Comparison of ENCODE assay signal across 12 cellular contexts in the genomic region with DNA sequence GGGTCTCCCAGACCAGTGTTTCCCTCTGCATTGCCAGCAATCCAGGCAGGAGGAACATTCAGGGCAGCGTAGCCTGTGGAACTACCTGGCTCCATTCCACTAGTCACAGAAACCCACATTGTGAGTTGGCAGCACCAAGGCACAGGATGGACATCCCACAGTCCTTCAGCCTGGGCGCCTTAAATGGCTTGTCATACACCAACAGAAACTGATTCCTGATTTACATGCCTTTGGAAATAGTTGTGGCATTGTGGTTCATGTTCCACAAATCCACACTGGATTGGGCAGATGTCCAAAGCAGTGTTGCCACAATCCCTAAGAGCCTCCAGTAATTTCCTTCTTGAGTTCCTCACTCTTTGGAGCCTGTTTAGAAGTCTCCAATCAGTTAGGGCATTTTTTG.
A peak's percentile ranks its signal among the peaks of the same experiment; 100 is the strongest.
DNase-seq lines count a peak whose midpoint lies in the region; ATAC-seq and TF ChIP-seq lines count a peak whose summit lies in the region.
"Had no signal": no experiment of that assay in that cellular context is flagged by ENCODE, and none has a peak within 500 bp of the region (broad histone marks: within the 10 kb centered on the region; RNA-seq: fewer than 3 reads in every experiment).

No MANE protein-coding gene starts in this region.

- no peaks in the 10 kb centered on the region for H3K27me3 ChIP-seq in spleen (replicated peaks in 1 of 7)
- H3K27me3 ChIP-seq: uterus had no signal

- WGBS in spleen, 5 donors, result 83 to 96% (median 86%) methylated on average over 2 of the region's 2 CpGs

- ATAC-seq in HG03108 (IDR thresholded peaks at IDR 0.05; ENCODE audit: unreplicated experiment) (no peak), GM19395 (IDR thresholded peaks at IDR 0.05; ENCODE audit: unreplicated experiment) (no peak), HG03135 (IDR thresholded peaks at IDR 0.05; ENCODE audit: unreplicated experiment) (no peak)

- no peak for TF ChIP-seq CTCF in spleen (IDR thresholded peaks at IDR 0.05 in 8 of 11, conservative IDR thresholded peaks at IDR 0.05 in 3 of 11)

- intact Hi-C loops in spleen (cut with DNase I; ENCODE audit: low total_unique reads), result no loop called here

- H3K9me3 ChIP-seq in spleen, result no peaks in the 10 kb centered on the region
- H3K9me3 ChIP-seq: uterus had no signal

- peak overlapping the region in 1 of 8 donors; percentile 63 for H3K27ac ChIP-seq in spleen
- H3K27ac ChIP-seq: uterus had no signal

- DNase-seq in AG20443 (ENCODE audit: low spot score) (peak; percentile 69), M059J (ENCODE audit: low read depth) (peak; percentile 99), dedifferentiated amniotic fluid mesenchymal stem cell (ENCODE audit: extremely low spot score) (peak; percentile 77), myocyte (ENCODE audit: low read depth) (peak; percentile 99), spleen (no peak)
- DNase-seq: activated naive CD8-positive, alpha-beta T cell treated with anti-CD3 and anti-CD28 coated beads, Interleukin-2, amount 10 ng/mL, durations not matched to agents 7 days and 5 days; NCI-H2081; stimulated activated CD4-positive, alpha-beta T cell treated with anti-CD3 and anti-CD28 coated beads, Interleukin-12 subunit alpha, Interleukin-12 subunit beta, amount 100 ng/mL, for 4 hours; uterus had no signal

- H3K4me3 ChIP-seq in spleen, result no peak overlapping the region
- H3K4me3 ChIP-seq: uterus had no signal

- H3K36me3 ChIP-seq in spleen, result no peaks in the 10 kb centered on the region
- H3K36me3 ChIP-seq: uterus had no signal

- peaks cover 0 to 25% (median 8%) of the 10 kb centered on the region in 6 donors for H3K4me1 ChIP-seq in spleen
- H3K4me1 ChIP-seq: uterus had no signal

- TF ChIP-seq POLR2A in spleen (IDR thresholded peaks at IDR 0.05), result no peak
